30 cellular contexts compared by ENCODE assay signal in the genomic region with DNA sequence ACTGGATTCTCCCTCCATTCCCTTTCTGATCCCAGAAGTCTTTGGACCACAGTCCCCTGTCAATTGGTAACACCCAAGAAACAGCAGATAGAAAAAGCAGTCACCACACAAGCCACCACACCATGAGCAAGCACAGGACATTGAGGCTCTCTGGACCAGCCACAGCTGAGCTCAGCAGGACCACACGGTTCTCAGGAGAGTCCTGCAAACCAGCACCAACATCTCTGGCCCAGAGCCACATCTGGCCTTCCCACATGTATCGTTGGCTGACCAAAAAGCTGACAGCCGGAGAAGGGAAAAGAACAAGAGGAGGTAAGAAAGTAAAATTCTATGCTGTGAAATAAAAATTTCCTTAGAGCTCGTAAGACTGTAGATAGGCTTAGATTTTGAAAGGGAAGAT.
"Had no signal": no experiment of that assay in that cellular context is flagged by ENCODE, and none has a peak within 500 bp of the region (broad histone marks: within the 10 kb centered on the region; RNA-seq: fewer than 3 reads in every experiment).

No MANE protein-coding gene starts in this region.

- ATAC-seq: activated CD8-positive, alpha-beta T cell treated with anti-CD3 and anti-CD28 coated beads for 36 hours; activated T-cell treated with anti-CD3 and anti-CD28 coated beads, Interleukin-2, amount 50 U/mL, for 72 hours; SK-N-SH treated with all-trans-retinoic acid at 6 μM for 48 hours had no signal

- H3K27ac Mint-ChIP-seq: activated CD4-positive, alpha-beta T cell treated with anti-CD3 and anti-CD28 coated beads, Interleukin-2, amount 10 ng/mL, durations not matched to agents 24 days and 14 days; activated CD8-positive, alpha-beta T cell treated with anti-CD3 and anti-CD28 coated beads for 36 hours; activated naive CD4-positive, alpha-beta T cell treated with anti-CD3 and anti-CD28 coated beads, Interleukin-2, amount 50 U/mL, for 24 hours; activated naive CD8-positive, alpha-beta T cell treated with anti-CD3 and anti-CD28 coated beads, Interleukin-2, amount 10 ng/mL, durations not matched to agents 7 days and 5 days; activated T-helper 2 cell treated with anti-CD3 and anti-CD28 coated beads, Interferon-gamma antibody, Interleukin-2, Interleukin-4, amounts not matched to agents 10 μg/mL and 5 μg/mL and 100 μg/mL, durations not matched to agents 14 hours and 24 hours and 36 hours had no signal

- H3K4me1 Mint-ChIP-seq: activated CD4-positive, alpha-beta T cell treated with anti-CD3 and anti-CD28 coated beads, Interleukin-2, amount 10 ng/mL, durations not matched to agents 24 days and 14 days; activated naive CD4-positive, alpha-beta T cell treated with anti-CD3 and anti-CD28 coated beads, Interleukin-2, amount 50 U/mL, for 24 hours; activated naive CD8-positive, alpha-beta T cell treated with anti-CD3 and anti-CD28 coated beads, Interleukin-2, amount 10 ng/mL, durations not matched to agents 7 days and 5 days; central memory CD8-positive, alpha-beta T cell had no signal

- DNase-seq: activated CD4-positive, alpha-beta T cell treated with anti-CD3 and anti-CD28 coated beads, Interleukin-2, amount 10 ng/mL, durations not matched to agents 24 days and 14 days; activated CD4-positive, alpha-beta T cell treated with anti-CD3 and anti-CD28 coated beads, Interleukin-2, amount 50 U/mL, for 4 hours; activated CD8-positive, alpha-beta T cell treated with anti-CD3 and anti-CD28 coated beads for 36 hours; activated gamma-delta T cell; activated naive CD4-positive, alpha-beta T cell treated with Interleukin-2 at 50 U/mL for 16 hours; activated naive CD8-positive, alpha-beta T cell treated with anti-CD3 and anti-CD28 coated beads, Interleukin-2, amount 10 ng/mL, durations not matched to agents 7 days and 5 days; activated T-cell treated with anti-CD3 and anti-CD28 coated beads, Interleukin-2, amount 50 U/mL, for 1 hour; activated T-cell treated with anti-CD3 and anti-CD28 coated beads, Interleukin-2, amount 50 U/mL, for 72 hours; amygdala; colonic mucosa; NCI-H1092 treated with DMSO at 0.1 percent for 48 hours; NCI-H1417; NCI-H146; NCI-H187; NCI-H2029 treated with DMSO at 0.1 percent for 48 hours; NCI-H2107; NCI-H2171; NCI-H510A; NCI-H526; NCI-H748 treated with DMSO at 0.1 percent for 48 hours; SHP77 treated with DMSO at 0.1 percent for 48 hours; T-helper 1 cell; T1000; WERI-Rb-1 had no signal

- H3K36me3 ChIP-seq: colonic mucosa, WERI-Rb-1 had no signal

- H3K4me3 ChIP-seq: ascending aorta, cardiac muscle cell, colonic mucosa had no signal

- H3K4me3 Mint-ChIP-seq: activated CD4-positive, alpha-beta T cell treated with anti-CD3 and anti-CD28 coated beads, Interleukin-2, amount 10 ng/mL, durations not matched to agents 24 days and 14 days; activated CD8-positive, alpha-beta T cell treated with anti-CD3 and anti-CD28 coated beads for 36 hours; activated naive CD4-positive, alpha-beta T cell treated with anti-CD3 and anti-CD28 coated beads, Interleukin-2, amount 50 U/mL, for 24 hours; activated naive CD8-positive, alpha-beta T cell treated with anti-CD3 and anti-CD28 coated beads, Interleukin-2, amount 10 ng/mL, durations not matched to agents 7 days and 5 days; activated T-cell treated with anti-CD3 and anti-CD28 coated beads, Interleukin-2, amount 50 U/mL, for 72 hours; central memory CD8-positive, alpha-beta T cell had no signal

- H3K27me3 Mint-ChIP-seq: activated CD4-positive, alpha-beta T cell treated with anti-CD3 and anti-CD28 coated beads, Interleukin-2, amount 10 ng/mL, durations not matched to agents 24 days and 14 days; activated CD8-positive, alpha-beta T cell treated with anti-CD3 and anti-CD28 coated beads for 36 hours; activated naive CD4-positive, alpha-beta T cell treated with anti-CD3 and anti-CD28 coated beads, Interleukin-2, amount 50 U/mL, for 24 hours; activated naive CD8-positive, alpha-beta T cell treated with anti-CD3 and anti-CD28 coated beads, Interleukin-2, amount 10 ng/mL, durations not matched to agents 7 days and 5 days; central memory CD8-positive, alpha-beta T cell had no signal

- H3K9me3 ChIP-seq: ascending aorta, colonic mucosa had no signal

- H3K9me3 Mint-ChIP-seq: activated CD8-positive, alpha-beta T cell treated with anti-CD3 and anti-CD28 coated beads for 36 hours; activated naive CD4-positive, alpha-beta T cell treated with anti-CD3 and anti-CD28 coated beads, Interleukin-2, amount 50 U/mL, for 24 hours; activated naive CD8-positive, alpha-beta T cell treated with anti-CD3 and anti-CD28 coated beads, Interleukin-2, amount 10 ng/mL, durations not matched to agents 7 days and 5 days; activated T-cell treated with anti-CD3 and anti-CD28 coated beads, Interleukin-2, amount 50 U/mL, for 72 hours; activated T-helper 2 cell treated with anti-CD3 and anti-CD28 coated beads, Interferon-gamma antibody, Interleukin-2, Interleukin-4, amounts not matched to agents 10 μg/mL and 5 μg/mL and 100 μg/mL, durations not matched to agents 14 hours and 24 hours and 36 hours; central memory CD8-positive, alpha-beta T cell had no signal

- H3K27me3 ChIP-seq: ascending aorta, cardiac muscle cell, colonic mucosa had no signal

- H3K4me1 ChIP-seq: colonic mucosa had no signal

- H3K27ac ChIP-seq: ascending aorta, cardiac muscle cell, colonic mucosa, WERI-Rb-1 had no signal
